8 cellular contexts compared by ENCODE assay signal in the genomic region with DNA sequence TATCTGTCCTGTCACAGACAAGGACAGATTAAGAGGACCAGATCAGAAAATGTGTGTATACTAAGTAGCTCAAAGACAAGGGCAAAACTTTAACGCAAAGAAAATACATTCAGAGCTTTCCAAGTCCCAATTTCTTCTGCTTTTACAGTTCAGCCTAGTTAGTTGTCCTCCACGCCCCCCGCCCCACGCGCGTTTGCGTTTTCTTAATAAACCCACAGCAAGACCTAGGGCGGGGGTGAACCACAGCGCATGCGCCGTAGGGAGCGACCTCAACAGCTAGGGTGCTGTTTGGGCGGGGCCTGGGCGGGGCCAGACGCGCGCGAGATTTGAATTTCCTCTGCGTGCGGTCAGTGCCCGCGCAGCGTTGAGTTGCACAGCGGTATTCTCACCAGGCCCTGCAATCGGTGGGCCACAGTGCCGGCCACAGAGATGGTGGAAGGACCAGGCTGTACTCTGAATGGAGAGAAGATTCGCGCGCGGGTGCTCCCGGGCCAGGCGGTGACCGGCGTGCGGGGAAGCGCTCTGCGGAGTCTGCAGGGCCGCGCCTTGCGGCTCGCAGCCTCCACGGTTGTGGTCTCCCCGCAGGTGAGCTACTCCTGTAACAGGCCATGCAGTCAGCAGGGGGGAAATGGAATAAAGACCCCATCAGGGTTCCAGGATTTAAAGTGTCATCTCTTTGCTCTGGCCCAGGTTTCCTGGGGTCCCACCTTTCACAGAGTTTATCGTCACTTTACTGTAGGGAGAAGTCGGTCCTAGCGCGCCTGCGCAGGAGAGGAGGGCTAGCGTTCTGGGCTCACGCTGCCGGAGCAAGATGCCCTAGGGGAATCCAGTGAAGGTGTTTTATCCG. TPM values are rescaled to one million over a fixed set of nuclear protein-coding genes. Genes with fewer than 3 reads are reported as not detected.
DNase-seq lines count a peak whose midpoint lies in the region; ATAC-seq and TF ChIP-seq lines count a peak whose summit lies in the region.

Gene NEIL3, plus strand, starts transcription at position 350 of the 847 bp plus-strand sequence. Its CDS starts 80 bp downstream, at position 430.

- H3K36me3 ChIP-seq in parathyroid adenoma (ENCODE audit: control insufficient read depth, insufficient read depth, low read length) (no peaks in the 10 kb centered on the region), transverse colon (no peaks in the 10 kb centered on the region)

- peaks cover 1% of the 10 kb centered on the region for H3K27me3 Mint-ChIP-seq in activated naive CD4-positive, alpha-beta T cell treated with anti-CD3 and anti-CD28 coated beads, Interleukin-2, amount 50 U/mL, for 24 hours

- CTCF ChIA-PET in GM10248 (lab: Yijun Ruan, JAX): interaction anchor here (0.8 to 2.3 kb wide), 4 partner anchors 22 to 59 kb away, joined by 4 to 10 read pairs (median 4); no protein-coding TSS in a partner anchor

- H3K4me3 ChIP-seq in parathyroid adenoma (ENCODE audit: low read depth, low read length) (peak within 1 kb of the TSS; percentile 65), transverse colon (peak within 1 kb of the TSS; percentile 36 to 69 (median 57))

- in situ Hi-C loops in transverse colon (cut with MboI; ENCODE audit: low pct_ligation_motif_present in 1 of 4, low pct_unique_long_range_greater_than_20kb in 1 of 4, low sequenced_read_pairs in 3 of 4): no loop called here

- H3K27me3 ChIP-seq in parathyroid adenoma (ENCODE audit: control insufficient read depth, insufficient read depth, low read length) (no peaks in the 10 kb centered on the region), transverse colon (no peaks in the 10 kb centered on the region)

- peak within 1 kb of the TSS; percentile 95 for H3K4me3 Mint-ChIP-seq in activated naive CD4-positive, alpha-beta T cell treated with anti-CD3 and anti-CD28 coated beads, Interleukin-2, amount 50 U/mL, for 24 hours

- 1 to 10% methylated on average over 2 to 50 of the region's 52 CpGs for WGBS in transverse colon (ENCODE audit: low coverage in 1 of 2), 2 donors

- H3K79me2 ChIP-seq in parathyroid adenoma: no peaks in the 10 kb centered on the region

- POLR2A ChIA-PET in GM10248 (lab: Yijun Ruan, JAX): no interaction called here

- H3K9me3 Mint-ChIP-seq in activated naive CD4-positive, alpha-beta T cell treated with anti-CD3 and anti-CD28 coated beads, Interleukin-2, amount 50 U/mL, for 24 hours: no peaks in the 10 kb centered on the region

- no peak within 1 kb of the TSS for H3K9ac ChIP-seq in parathyroid adenoma

- H3K27ac ChIP-seq in parathyroid adenoma: no peak within 1 kb of the TSS
- peak within 1 kb of the TSS in 3 of 4 donors; percentile 6 to 42 (median 13) for H3K27ac ChIP-seq in transverse colon

- no peaks in the 10 kb centered on the region for H3K4me1 ChIP-seq in parathyroid adenoma
- peaks cover 6 to 8% (median 7%) of the 10 kb centered on the region in 4 donors for H3K4me1 ChIP-seq in transverse colon

- no peak for TF ChIP-seq POLR2A in transverse colon (IDR thresholded peaks at IDR 0.05)

- ATAC-seq in HG02588 (IDR thresholded peaks at IDR 0.05; ENCODE audit: unreplicated experiment) (peak; percentile 90), SK-N-SH treated with all-trans-retinoic acid at 6 μM for 48 hours (peak; percentile 95), Right ventricle myocardium superior (ENCODE audit: poor library complexity) (peak; percentile 100)

- peak within 1 kb of the TSS; percentile 68 for H2AFZ ChIP-seq in parathyroid adenoma

- TF ChIP-seq CTCF in GM10248 (IDR thresholded peaks at IDR 0.05; ENCODE audit: control extremely low read depth, extremely low read depth, low read depth, missing control alignments): no peak
- no peak for TF ChIP-seq CTCF in parathyroid adenoma (IDR thresholded peaks at IDR 0.05)
- TF ChIP-seq CTCF in transverse colon (IDR thresholded peaks at IDR 0.05): no peak

- H3K27ac Mint-ChIP-seq in activated naive CD4-positive, alpha-beta T cell treated with anti-CD3 and anti-CD28 coated beads, Interleukin-2, amount 50 U/mL, for 24 hours: peak within 1 kb of the TSS; percentile 81

- peak; percentile 94 for DNase-seq in GM10248 (ENCODE audit: extremely low spot score)
- DNase-seq in NCI-H1048 (lab: John Stamatoyannopoulos, UW): peak; percentile 84
- DNase-seq in Right ventricle myocardium superior: peak; percentile 96
- DNase-seq in transverse colon: peak; percentile 94

- intact Hi-C loops in Right ventricle myocardium superior (cut with DNase I) (no loop called here), transverse colon (cut with DNase I; ENCODE audit: low total_unique reads) (no loop called here)

- H3K36me3 Mint-ChIP-seq in activated naive CD4-positive, alpha-beta T cell treated with anti-CD3 and anti-CD28 coated beads, Interleukin-2, amount 50 U/mL, for 24 hours: no peaks in the 10 kb centered on the region

- TF ChIP-seq EP300 in transverse colon (IDR thresholded peaks at IDR 0.05; ENCODE audit: low read depth): no peak

- peaks cover 19% of the 10 kb centered on the region for H3K4me1 Mint-ChIP-seq in activated naive CD4-positive, alpha-beta T cell treated with anti-CD3 and anti-CD28 coated beads, Interleukin-2, amount 50 U/mL, for 24 hours

- H3K9me3 ChIP-seq in parathyroid adenoma (ENCODE audit: control insufficient read depth, low read length) (no peaks in the 10 kb centered on the region), transverse colon (no peaks in the 10 kb centered on the region)

- peak within 1 kb of the TSS; percentile 96 for H3K4me2 ChIP-seq in parathyroid adenoma (ENCODE audit: low read length)

TF ChIP-seq in SK-N-SH treated with all-trans-retinoic acid at 6 μM for 48 hours, 23 proteins besides CTCF, POLR2A, EP300 and RAD21:
- TF ChIP-seq ZNF70 (CRISPR knock-in tag; IDR thresholded peaks at IDR 0.05): no peak
- 0 out of 2 replicates have a peak, but pooled peaks have one; percentile 13 for TF ChIP-seq ZFP3 (CRISPR knock-in tag; IDR thresholded peaks at IDR 0.05)
TF ChIP-seq in SK-N-SH treated with all-trans-retinoic acid at 6 μM for 48 hours: peak in this region for 1.

RNA-seq across cellular contexts. Expression of gene NEIL3, which starts in this region (rescaled TPM):
- total RNA-seq in Right ventricle myocardium superior (not detected), transverse colon (under 1 TPM in 2 of 4 donors, not detected in 2; 0.41 to 0.95 TPM)

Comparison
In these comparisons a context has a peak if more than half of its experiments do, and no peak if none do; other contexts are left out.
1. Peak in DNase-seq and ATAC-seq in Right ventricle myocardium superior; RNA of the gene not detected or under 1 TPM.
2. Peak in DNase-seq, H3K4me3 ChIP-seq and H3K27ac ChIP-seq in transverse colon; RNA of the gene not detected or under 1 TPM.